In the genomic region with DNA sequence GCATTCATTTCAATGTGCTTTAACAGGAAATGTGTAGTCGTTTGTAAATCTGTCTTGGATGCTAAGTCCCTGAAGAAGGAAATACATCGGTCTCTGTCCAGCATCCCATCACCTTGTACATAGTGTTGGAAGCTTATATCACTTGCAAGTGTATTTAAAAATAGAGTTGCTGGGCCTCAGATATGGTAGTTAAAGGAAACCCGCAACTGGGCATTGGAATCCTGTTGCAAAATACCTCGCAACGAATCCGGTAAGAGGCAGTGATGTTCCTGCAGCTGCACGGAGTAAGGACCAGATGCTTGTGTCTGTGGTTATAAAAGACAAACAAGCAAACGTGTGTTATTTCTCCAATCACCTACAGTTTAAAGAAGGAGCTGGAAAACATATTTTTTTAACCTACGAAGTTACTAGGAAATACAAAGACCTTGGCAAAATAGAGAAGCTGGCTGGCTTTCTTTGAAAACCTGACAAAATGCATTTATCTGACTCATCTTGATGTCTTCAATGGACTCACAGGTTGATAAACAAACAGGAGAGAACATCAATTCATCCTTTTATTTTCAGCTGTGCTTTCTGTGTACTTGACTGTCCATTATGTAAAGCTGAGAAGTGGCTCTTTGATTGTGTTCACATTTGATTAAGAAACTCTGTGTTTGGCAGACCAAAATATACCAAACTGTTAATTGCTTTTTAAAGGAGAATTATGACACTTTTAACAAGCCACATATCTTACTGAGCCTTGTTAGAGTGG, we compare ENCODE assay signal across 15 cellular contexts.
A peak's percentile ranks its signal among the peaks of the same experiment; 100 is the strongest.
DNase-seq lines count a peak whose midpoint lies in the region; TF ChIP-seq lines count a peak whose summit lies in the region.
"Had no signal": no experiment of that assay in that cellular context is flagged by ENCODE, and none has a peak within 500 bp of the region (broad histone marks: within the 10 kb centered on the region; RNA-seq: fewer than 3 reads in every experiment).

No MANE protein-coding gene starts in this region.

- H3K4me1 ChIP-seq in endocrine pancreas (ENCODE audit: control insufficient read depth, insufficient read depth, low read length) (peaks cover 23% of the 10 kb centered on the region), smooth muscle cell (ENCODE audit: low read depth) (peaks cover 6% of the 10 kb centered on the region)
- H3K4me1 ChIP-seq: SJCRH30 had no signal

- intact Hi-C loops in cardiac septum (cut with DNase I) = no loop called here

- H3K27ac ChIP-seq in smooth muscle cell (ENCODE audit: low read depth) = peak overlapping the region; percentile 47
- H3K27ac ChIP-seq: coronary artery, pancreas, SJCRH30 had no signal

- H3K79me2 ChIP-seq in smooth muscle cell (ENCODE audit: low read depth) = no peaks in the 10 kb centered on the region

- TF ChIP-seq CTCF in smooth muscle cell (IDR thresholded peaks at IDR 0.05; ENCODE audit: borderline replicate concordance, insufficient read depth, poor library complexity, severe bottlenecking) = no peak

- DNase-seq in Kasumi-1 (lab: John Stamatoyannopoulos, UW) (peak; percentile 98 to 99), NOMO-1 treated with DMSO at 0.1 percent for 48 hours (lab: John Stamatoyannopoulos, UW; ENCODE audit: unreplicated experiment) (peak; percentile 94), smooth muscle cell (lab: John Stamatoyannopoulos, UW; ENCODE audit: unreplicated experiment) (no peak), cardiac septum (ENCODE audit: low spot score) (no peak), GM19240 (ENCODE audit: insufficient read length, low spot score) (no peak), GM03348 (ENCODE audit: low spot score) (no peak)
- DNase-seq: activated CD4-positive, alpha-beta T cell treated with anti-CD3 and anti-CD28 coated beads, Interleukin-2, amount 50 U/mL, for 4 hours; adrenal gland; CD8-positive, alpha-beta T cell; left colon; pancreas; SJCRH30; stomach had no signal

- H3K36me3 ChIP-seq in endocrine pancreas (ENCODE audit: control insufficient read depth, insufficient read depth, low read length) (no peaks in the 10 kb centered on the region), smooth muscle cell (ENCODE audit: low read depth) (no peaks in the 10 kb centered on the region)
- H3K36me3 ChIP-seq: adrenal gland, pancreas, SJCRH30, stomach had no signal

- H3K9me3 ChIP-seq in endocrine pancreas (ENCODE audit: control insufficient read depth, low read length) (no peaks in the 10 kb centered on the region), smooth muscle cell (replicated peaks; ENCODE audit: low read depth) (no peaks in the 10 kb centered on the region)
- H3K9me3 ChIP-seq: adrenal gland, pancreas, SJCRH30, stomach had no signal

- no peak overlapping the region for H2AFZ ChIP-seq in smooth muscle cell (ENCODE audit: low read depth)

- peaks cover 2% of the 10 kb centered on the region for H3F3A ChIP-seq in smooth muscle cell (ENCODE audit: low read depth)

- H3K9ac ChIP-seq in endocrine pancreas (ENCODE audit: control insufficient read depth, insufficient read depth, low read length) (no peak overlapping the region), smooth muscle cell (ENCODE audit: low read depth) (no peak overlapping the region)

- H3K4me3 ChIP-seq in endocrine pancreas (ENCODE audit: control insufficient read depth, insufficient read depth, low read length) (peak overlapping the region; percentile 40), smooth muscle cell (no peak overlapping the region)
- H3K4me3 ChIP-seq: adrenal gland, coronary artery, pancreas, stomach had no signal

- 60% methylated on average over 9 of the region's 9 CpGs for WGBS in smooth muscle cell (ENCODE audit: low lambda C conversion rate)

- H4K20me1 ChIP-seq in smooth muscle cell (ENCODE audit: low read depth) = no peaks in the 10 kb centered on the region

- peak overlapping the region; percentile 13 for H3K4me2 ChIP-seq in smooth muscle cell

- H3K27me3 ChIP-seq in endocrine pancreas (ENCODE audit: control insufficient read depth, insufficient read depth, low read length) = peaks cover 2% of the 10 kb centered on the region
- H3K27me3 ChIP-seq in smooth muscle cell (ENCODE audit: low read depth) = no peaks in the 10 kb centered on the region
- H3K27me3 ChIP-seq: adrenal gland, pancreas, SJCRH30, stomach had no signal

Comparison
In these comparisons a context has a peak if more than half of its experiments do, and no peak if none do; other contexts are left out.
1. DNase-seq: peak in Kasumi-1 (2 of 2) and NOMO-1 treated with DMSO at 0.1 percent for 48 hours (single experiment); none in smooth muscle cell (single experiment), cardiac septum (single experiment), GM19240 (single experiment) and GM03348 (single experiment).